8 cellular contexts compared by ENCODE assay signal in the genomic region with DNA sequence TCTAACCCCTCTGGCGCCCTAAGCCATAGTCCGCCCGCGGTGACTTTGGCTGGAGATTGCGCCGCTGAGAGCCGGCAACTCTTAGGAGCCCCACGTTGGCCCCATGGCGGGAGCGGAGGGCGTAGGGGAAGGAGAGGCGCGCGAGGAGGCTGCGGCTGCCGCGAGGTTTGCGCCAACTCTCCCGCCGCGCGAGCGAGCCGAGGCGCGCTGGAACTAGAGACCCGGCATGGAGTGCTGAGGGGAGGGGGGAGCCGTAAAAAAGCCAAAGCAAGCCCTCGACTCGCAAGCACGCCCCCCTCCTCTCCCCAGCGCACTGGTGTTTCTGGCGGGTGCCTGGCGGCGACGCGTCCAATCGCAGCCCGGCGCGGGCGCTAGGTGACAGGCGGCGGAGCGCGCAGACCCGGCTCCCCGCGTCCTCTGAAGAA. TPM values are rescaled to one million over a fixed set of nuclear protein-coding genes. Genes with fewer than 3 reads are reported as not detected.
DNase-seq lines count a peak whose midpoint lies in the region; ATAC-seq and TF ChIP-seq lines count a peak whose summit lies in the region.

A gene with protein sequence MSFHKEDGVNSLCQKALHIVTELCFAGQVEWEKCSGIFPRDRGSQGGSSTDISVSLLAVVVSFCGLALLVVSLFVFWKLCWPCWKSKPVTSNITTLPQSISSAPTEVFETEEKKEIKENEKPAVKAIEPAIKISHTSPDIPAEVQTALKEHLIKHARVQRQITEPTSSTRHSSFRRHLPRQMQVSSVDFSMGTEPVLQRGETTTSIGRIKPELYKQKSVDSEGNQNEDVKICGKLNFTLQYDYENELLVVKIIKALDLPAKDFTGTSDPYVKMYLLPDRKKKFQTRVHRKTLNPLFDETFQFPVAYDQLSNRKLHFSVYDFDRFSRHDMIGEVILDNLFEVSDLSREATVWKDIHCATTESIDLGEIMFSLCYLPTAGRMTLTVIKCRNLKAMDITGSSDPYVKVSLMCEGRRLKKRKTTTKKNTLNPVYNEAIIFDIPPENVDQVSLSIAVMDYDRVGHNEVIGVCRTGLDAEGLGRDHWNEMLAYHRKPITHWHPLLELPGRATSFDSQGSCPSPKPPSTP (minus strand): TSS at position 233 of the 425 bp plus-strand sequence. CDS start 297 bp downstream, outside the sequence.

- no peaks in the 10 kb centered on the region for H3K36me3 Mint-ChIP-seq in T-cell

- H3K27me3 ChIP-seq in sigmoid colon = peaks cover 8 to 42% (median 23%) of the 10 kb centered on the region in 3 donors
- no peaks in the 10 kb centered on the region for H3K27me3 ChIP-seq in body of pancreas

- H3K4me1 Mint-ChIP-seq in T-cell = peaks cover 0 to 7% (median 4%) of the 10 kb centered on the region in 3 donors

- WGBS in sigmoid colon, 2 donors = 5% methylated on average over 49 of the region's 49 CpGs
- WGBS in body of pancreas, 2 donors = 1% methylated on average over 37 to 48 of the region's 49 CpGs

- POLR2A ChIA-PET in T-cell (lab: Charles Lee) = no interaction called here

- H3K9me3 ChIP-seq in sigmoid colon = no peaks in the 10 kb centered on the region
- no peaks in the 10 kb centered on the region for H3K9me3 ChIP-seq in body of pancreas

- TF ChIP-seq CTCF in sigmoid colon (IDR thresholded peaks at IDR 0.05) = no peak
- TF ChIP-seq CTCF in body of pancreas (IDR thresholded peaks at IDR 0.05) = no peak

- CTCF ChIA-PET in T-cell (lab: Charles Lee) = no interaction called here

- peak within 1 kb of the TSS in 2 of 3 donors; percentile 3 to 52 for H3K4me3 Mint-ChIP-seq in T-cell

- no peak for TF ChIP-seq EP300 in sigmoid colon (IDR thresholded peaks at IDR 0.05)

- H3K4me3 ChIP-seq in sigmoid colon (peak within 1 kb of the TSS; percentile 34 to 54 (median 48)), body of pancreas (peak within 1 kb of the TSS in 1 of 2 donors; percentile 34)

- H3K9me3 Mint-ChIP-seq in T-cell = peaks cover 0 to 8% (median 3%) of the 10 kb centered on the region in 3 donors

- H3K36me3 ChIP-seq in sigmoid colon (no peaks in the 10 kb centered on the region), body of pancreas (replicated peaks in 1 of 2; ENCODE audit: insufficient read depth in 1 of 2, low read depth in 2 of 2) (no peaks in the 10 kb centered on the region)

- no peak for TF ChIP-seq POLR2A in sigmoid colon (IDR thresholded peaks at IDR 0.05)
- TF ChIP-seq POLR2A in body of pancreas (IDR thresholded peaks at IDR 0.05) = no peak

- ATAC-seq in T-cell (replicated peaks in 1 of 4) (no peak), left ventricle myocardium superior (no peak), HG03097 (IDR thresholded peaks at IDR 0.05; ENCODE audit: low FRiP score, unreplicated experiment) (no peak), body of pancreas (no peak)

- intact Hi-C loops in left ventricle myocardium superior (cut with micrococcal nuclease) = no loop called here
- intact Hi-C loops in sigmoid colon (cut with DNase I) = no loop called here
- intact Hi-C loops in body of pancreas (cut with DNase I) = no loop called here

- peak; percentile 34 for DNase-seq in NCI-H2196 (lab: John Stamatoyannopoulos, UW; ENCODE audit: unreplicated experiment)
- no peak for DNase-seq in NCI-H2196 treated with DMSO at 0.1 percent for 48 hours (lab: John Stamatoyannopoulos, UW; ENCODE audit: unreplicated experiment)
- DNase-seq in T-cell = no peak
- peak; percentile 23 for DNase-seq in left ventricle myocardium superior
- DNase-seq in sigmoid colon = no peak
- no peak for DNase-seq in body of pancreas
- no peak for DNase-seq in NCI-H446 treated with DMSO at 0.1 percent for 48 hours (lab: John Stamatoyannopoulos, UW)

- H3K27ac Mint-ChIP-seq in T-cell = no peak within 1 kb of the TSS

- H3K27ac ChIP-seq in sigmoid colon (peak within 1 kb of the TSS in 2 of 4 donors; percentile 52 to 53), body of pancreas (no peak within 1 kb of the TSS)

- H3K27me3 Mint-ChIP-seq in T-cell = peaks cover 20 to 33% of the 10 kb centered on the region in 2 donors

- H3K4me1 ChIP-seq in sigmoid colon (peaks cover 0 to 14% (median 10%) of the 10 kb centered on the region in 4 donors), body of pancreas (peaks cover 12% of the 10 kb centered on the region)

RNA-seq across cellular contexts. Expression of the gene that starts here (rescaled TPM):
- total RNA-seq in T-cell = not detected
- not detected for total RNA-seq in left ventricle myocardium superior
- total RNA-seq in sigmoid colon = 1 to 10 TPM in 3 of 4 donors, under 1 TPM in 1; 0.49 to 6.9 (median 4.2) TPM
- under 1 TPM in 1 of 3 donors, not detected in 2; 0.13 TPM for polyA plus RNA-seq in sigmoid colon
- not detected for total RNA-seq in body of pancreas

Comparison
In these comparisons a context has a peak if more than half of its experiments do, and no peak if none do; other contexts are left out.
1. Peak in DNase-seq in left ventricle myocardium superior; RNA of the gene not detected or under 1 TPM.